24 cellular contexts compared by ENCODE assay signal in genomic region chr13:50033696-50034095, GRCh38. TPM values are rescaled to one million over a fixed set of nuclear protein-coding genes. Genes with fewer than 3 reads are reported as not detected.
DNase-seq lines count a peak whose midpoint lies in the region; ATAC-seq and TF ChIP-seq lines count a peak whose summit lies in the region.
"Had no signal": no experiment of that assay in that cellular context is flagged by ENCODE, and none has a peak within 500 bp of the region (broad histone marks: within the 10 kb centered on the region; RNA-seq: fewer than 3 reads in every experiment).

No MANE protein-coding gene starts in this region.

- H2AFZ ChIP-seq in SU-DHL-6 (ENCODE audit: low read depth, low read length, severe bottlenecking) (no peak overlapping the region), fibroblast of lung (ENCODE audit: low read length) (no peak overlapping the region)

- peak; percentile 13 for DNase-seq in EL
- DNase-seq in fibroblast of lung (ENCODE audit: low read depth in 2 of 2): peak; percentile 55 to 61
- DNase-seq in renal cortical epithelial cell (ENCODE audit: low read depth): peak; percentile 19
- no peak for DNase-seq in NCI-H1436 (lab: John Stamatoyannopoulos, UW)
- DNase-seq in DMS 273 (lab: John Stamatoyannopoulos, UW; ENCODE audit: unreplicated experiment): no peak
- DNase-seq in 8988T: no peak
- DNase-seq: activated CD4-positive, CD25-positive, alpha-beta regulatory T cell treated with anti-CD3 and anti-CD28 coated beads, Interleukin-2, amount 50 U/mL, for 72 hours; activated CD8-positive, alpha-beta memory T cell treated with anti-CD3 and anti-CD28 coated beads, Interleukin-2, amount 10 ng/mL, durations not matched to agents 7 days and 5 days; activated naive CD8-positive, alpha-beta T cell treated with anti-CD3 and anti-CD28 coated beads, Interleukin-2, amount 10 ng/mL, durations not matched to agents 7 days and 5 days; Calu3; effector CD4-positive, alpha-beta T cell; NCI-H187; NCI-H446; NK-92 treated with Interleukin-12 subunit alpha and Interleukin-12 subunit beta, amount 100 ng/mL, for 24 hours; pancreas; right lobe of liver; stimulated activated naive CD4-positive, alpha-beta T cell had no signal

- H4K20me1 ChIP-seq in SU-DHL-6 (ENCODE audit: low read depth, low read length): no peaks in the 10 kb centered on the region
- H4K20me1 ChIP-seq in fibroblast of lung (ENCODE audit: control insufficient read depth, extremely low read depth, insufficient read depth, low read length): no peaks in the 10 kb centered on the region
- H4K20me1 ChIP-seq: BLaER1 had no signal

- H3K4me2 ChIP-seq in SU-DHL-6 (ENCODE audit: low read depth, low read length, poor library complexity, severe bottlenecking) (no peak overlapping the region), fibroblast of lung (ENCODE audit: extremely low read depth, insufficient read depth, low read length) (no peak overlapping the region)
- H3K4me2 ChIP-seq: BLaER1 had no signal

- peaks cover 2% of the 10 kb centered on the region for H3K4me1 ChIP-seq in fibroblast of lung (ENCODE audit: control insufficient read depth, extremely low read depth, insufficient read depth, low read length)
- H3K4me1 ChIP-seq: BLaER1, pancreas had no signal

- no peaks in the 10 kb centered on the region for H3K36me3 ChIP-seq in SU-DHL-6 (ENCODE audit: low read length)
- H3K36me3 ChIP-seq in fibroblast of lung (ENCODE audit: control insufficient read depth, insufficient read depth, low read length): no peaks in the 10 kb centered on the region
- H3K36me3 ChIP-seq: pancreas, right lobe of liver, tibial nerve had no signal

- no peak for ATAC-seq in GM18517 (IDR thresholded peaks at IDR 0.05; ENCODE audit: unreplicated experiment)
- ATAC-seq: activated CD8-positive, alpha-beta memory T cell treated with anti-CD3 and anti-CD28 coated beads, Interleukin-2, amount 10 ng/mL, durations not matched to agents 7 days and 5 days; esophagus mucosa; pancreas; right lobe of liver had no signal

- no peaks in the 10 kb centered on the region for H3K79me2 ChIP-seq in SU-DHL-6 (ENCODE audit: insufficient read depth, low read length)
- H3K79me2 ChIP-seq in fibroblast of lung (ENCODE audit: control insufficient read depth, insufficient read depth, low read length): no peaks in the 10 kb centered on the region

- H3K4me3 ChIP-seq in SU-DHL-6 (ENCODE audit: insufficient read depth, low read length, poor library complexity, severe bottlenecking) (no peak overlapping the region), fibroblast of lung (replicated peaks in 1 of 4; ENCODE audit: control extremely low read depth in 1 of 4, insufficient read depth in 1 of 4, low read depth in 3 of 4, low read length in 4 of 4) (no peak overlapping the region)
- H3K4me3 ChIP-seq: BLaER1, lung, pancreas, right lobe of liver, tibial nerve had no signal

- H3K9me3 ChIP-seq in SU-DHL-6 (ENCODE audit: insufficient read depth, low read length) (no peaks in the 10 kb centered on the region), fibroblast of lung (ENCODE audit: control insufficient read depth, insufficient read depth, low read depth, low read length) (no peaks in the 10 kb centered on the region)
- H3K9me3 ChIP-seq: BLaER1, pancreas, right lobe of liver, tibial nerve had no signal

- H3K9ac ChIP-seq in SU-DHL-6 (ENCODE audit: low read length): no peak overlapping the region
- no peak overlapping the region for H3K9ac ChIP-seq in fibroblast of lung (ENCODE audit: insufficient read depth, low read length)
- H3K9ac ChIP-seq: BLaER1 had no signal

- H3K27ac ChIP-seq in SU-DHL-6 (ENCODE audit: low read depth, low read length): peak overlapping the region; percentile 38
- no peak overlapping the region for H3K27ac ChIP-seq in fibroblast of lung (ENCODE audit: insufficient read depth, low read length)
- H3K27ac ChIP-seq: BLaER1, pancreas, right lobe of liver had no signal

- TF ChIP-seq CTCF in SU-DHL-6 (IDR thresholded peaks at IDR 0.05; ENCODE audit: insufficient read depth, low read length, poor library complexity, severe bottlenecking) (no peak), fibroblast of lung (conservative IDR thresholded peaks at IDR 0.05 in 1 of 2, IDR thresholded peaks at IDR 0.05 in 1 of 2; ENCODE audit: low read depth in 1 of 2, low read length in 2 of 2) (no peak)

- H3K27me3 ChIP-seq in SU-DHL-6 (ENCODE audit: low read length) (no peaks in the 10 kb centered on the region), fibroblast of lung (ENCODE audit: control insufficient read depth, insufficient read depth, low read length) (no peaks in the 10 kb centered on the region)
- H3K27me3 ChIP-seq: BLaER1, pancreas, right lobe of liver, tibial nerve had no signal

- H3K9me2 ChIP-seq in SU-DHL-6 (replicated peaks; ENCODE audit: insufficient read depth, low read length): no peaks in the 10 kb centered on the region

- H3F3A ChIP-seq in SU-DHL-6 (ENCODE audit: insufficient read depth): peaks cover 66% of the 10 kb centered on the region

RNA-seq across cellular contexts. Expression of gene KCNRG, which starts 18.5 kb away (rescaled TPM):
- 7.4 and 7.7 TPM in 2 replicates for total RNA-seq in fibroblast of lung
- polyA plus RNA-seq in fibroblast of lung: 1.3 and 2.0 TPM in 2 replicates
- polyA plus RNA-seq in fibroblast of lung (2012): 0.13 and 0.66 TPM in 2 replicates
- polyA minus RNA-seq in fibroblast of lung (ENCODE audit: low replicate concordance): not detected in 2 replicates
- 5.5 and 7.6 TPM in 2 replicates for total RNA-seq in renal cortical epithelial cell
- total RNA-seq: Calu3, cardiac septum had no signal

RNA-seq across cellular contexts. Expression of gene TRIM13, which starts 36.9 kb away (rescaled TPM):
- total RNA-seq in fibroblast of lung (24.4 and 25.4 TPM in 2 replicates), renal cortical epithelial cell (26.9 and 31.3 TPM in 2 replicates)
- 16.0 and 21.1 TPM in 2 replicates for polyA plus RNA-seq in fibroblast of lung
- polyA plus RNA-seq in fibroblast of lung (2012): 14.3 and 17.6 TPM in 2 replicates
- polyA minus RNA-seq in fibroblast of lung (ENCODE audit: low replicate concordance): 4.2 and 11.9 TPM in 2 replicates

Comparison
In these comparisons a context has a peak if more than half of its experiments do, and no peak if none do; other contexts are left out.
1. DNase-seq: peak in EL (single experiment), fibroblast of lung (2 of 2) and renal cortical epithelial cell (single experiment); none in NCI-H1436 (single experiment), DMS 273 (single experiment) and 8988T (single experiment).